8 cellular contexts compared by ENCODE assay signal in the genomic region with DNA sequence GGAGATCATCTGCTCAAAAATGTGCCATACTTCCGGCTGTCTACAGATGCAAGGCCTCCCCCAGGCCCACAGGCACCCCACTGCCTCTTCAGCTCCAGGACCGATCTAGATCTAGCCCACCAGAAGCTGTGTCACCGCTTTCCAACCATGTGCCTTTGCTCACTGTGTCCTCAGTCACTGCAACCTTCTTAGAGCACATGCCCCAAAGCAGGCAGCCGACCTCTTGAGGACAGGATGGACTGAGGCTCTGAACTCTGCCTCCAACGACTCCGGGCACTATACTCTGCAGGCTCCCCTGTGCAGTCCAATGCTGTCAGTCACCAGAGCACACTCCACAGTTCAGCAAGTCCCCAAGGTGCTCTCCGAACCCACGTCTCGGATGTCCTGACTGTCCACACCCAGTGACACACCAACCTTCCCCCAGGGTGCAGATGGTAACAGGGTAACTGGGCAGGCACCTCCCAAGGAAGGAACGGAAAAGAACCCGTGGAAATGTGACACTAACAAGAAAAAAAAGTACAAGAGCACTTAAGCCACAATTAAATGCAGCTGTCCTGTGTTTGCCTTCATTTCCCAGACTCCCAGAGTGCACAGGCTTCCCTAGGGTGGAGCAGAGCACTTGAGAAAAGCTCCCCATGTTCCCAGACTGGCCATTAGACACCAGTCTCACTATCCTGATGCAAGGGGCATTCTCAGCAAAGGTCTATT. TPM values are rescaled to one million over a fixed set of nuclear protein-coding genes. Genes with fewer than 3 reads are reported as not detected.
DNase-seq lines count a peak whose midpoint lies in the region; ATAC-seq and TF ChIP-seq lines count a peak whose summit lies in the region.

No MANE protein-coding gene starts in this region.

- no peak for TF ChIP-seq POLR2A in esophagus muscularis mucosa (IDR thresholded peaks at IDR 0.05; ENCODE audit: low read depth)

- H3K4me1 ChIP-seq in esophagus muscularis mucosa (peaks cover 60 to 81% (median 73%) of the 10 kb centered on the region in 4 donors), skeletal muscle satellite cell (ENCODE audit: control insufficient read depth, insufficient read depth, low read length) (peaks cover 44% of the 10 kb centered on the region)

- peaks cover 81 to 85% (median 82%) of the 10 kb centered on the region in 3 donors for H3K4me1 Mint-ChIP-seq in T-cell

- TF ChIP-seq EP300 in esophagus muscularis mucosa (IDR thresholded peaks at IDR 0.05) = no peak

- H3K4me3 ChIP-seq in HFF-Myc (replicated peaks; ENCODE audit: low read depth, low read length) (peak overlapping the region; percentile 36), esophagus muscularis mucosa (peak overlapping the region in 2 of 4 donors; percentile 12 to 14), skeletal muscle satellite cell (ENCODE audit: low read length) (peak overlapping the region; percentile 39)

- H3K36me3 ChIP-seq in esophagus muscularis mucosa (no peaks in the 10 kb centered on the region), skeletal muscle satellite cell (ENCODE audit: insufficient read depth, low read length) (no peaks in the 10 kb centered on the region)

- intact Hi-C loops in esophagus muscularis mucosa (cut with DNase I) = no loop called here

- peak overlapping the region; percentile 24 for H3K9ac ChIP-seq in skeletal muscle satellite cell (ENCODE audit: low read depth, low read length)

- ATAC-seq in T-cell (replicated peaks in 1 of 4) (peak in 3 of 4 experiments; percentile 8 to 19 (median 10)), GM21619 (IDR thresholded peaks at IDR 0.05; ENCODE audit: unreplicated experiment) (no peak)

- no peak for TF ChIP-seq CTCF in AG09319 (IDR thresholded peaks at IDR 0.05; ENCODE audit: low read depth, low read length)
- TF ChIP-seq CTCF in HFF-Myc (IDR thresholded peaks at IDR 0.05; ENCODE audit: low read depth, low read length, missing control alignments) = no peak
- no peak for TF ChIP-seq CTCF in esophagus muscularis mucosa (IDR thresholded peaks at IDR 0.05)

- H3K36me3 Mint-ChIP-seq in T-cell = peaks cover 3% of the 10 kb centered on the region

- peak overlapping the region; percentile 97 to 98 for H3K27ac Mint-ChIP-seq in T-cell

- no peaks in the 10 kb centered on the region for H3K9me3 ChIP-seq in esophagus muscularis mucosa
- no peaks in the 10 kb centered on the region for H3K9me3 ChIP-seq in skeletal muscle satellite cell (replicated peaks; ENCODE audit: low read length)

- CTCF ChIA-PET in T-cell (lab: Charles Lee) = interaction anchor here (0.6 to 1.4 kb wide), 2 partner anchors 17 to 34 kb away, joined by 3 to 8 read pairs; no protein-coding TSS in a partner anchor

- H3K4me2 ChIP-seq in skeletal muscle satellite cell (ENCODE audit: low read length) = peak overlapping the region; percentile 66

- H3K27me3 ChIP-seq in esophagus muscularis mucosa (no peaks in the 10 kb centered on the region), skeletal muscle satellite cell (ENCODE audit: control insufficient read depth, insufficient read depth, low read length) (no peaks in the 10 kb centered on the region)

- WGBS in esophagus muscularis mucosa = 40% methylated on average over 11 of the region's 11 CpGs

- POLR2A ChIA-PET in T-cell (lab: Charles Lee) = interaction anchor here (0.6 to 1.2 kb wide), 3 partner anchors 8 to 15 kb away, joined by 3 read pairs; no protein-coding TSS in a partner anchor

- H3K4me3 Mint-ChIP-seq in T-cell = peak overlapping the region; percentile 84 to 93 (median 85)

- DNase-seq in AG09319 (ENCODE audit: extremely low read depth, low read depth) (peak; percentile 80), HFF-Myc (ENCODE audit: extremely low read depth, low read depth) (peak; percentile 90), T-cell (peak in 6 of 34 experiments; percentile 6 to 40 (median 21)), esophagus muscularis mucosa (ENCODE audit: extremely low spot score) (no peak), NCI-H446 treated with DMSO at 0.1 percent for 48 hours (lab: John Stamatoyannopoulos, UW) (no peak), cerebellar nuclear complex (lab: John Stamatoyannopoulos, UW) (no peak)

- no peaks in the 10 kb centered on the region for H3K9me3 Mint-ChIP-seq in T-cell

- H3K27me3 Mint-ChIP-seq in T-cell = no peaks in the 10 kb centered on the region

- peak overlapping the region; percentile 39 to 71 (median 59) for H3K27ac ChIP-seq in esophagus muscularis mucosa (replicated peaks in 1 of 4)

RNA-seq across cellular contexts. Expression of gene STK24, which starts 4.8 kb away (rescaled TPM):
- total RNA-seq in T-cell (100 to 1,000 TPM in 4 of 5 donors, 10 to 100 TPM in 1; 92.1 to 143 (median 113) TPM), esophagus muscularis mucosa (100 to 1,000 TPM in 2 of 4 donors, 10 to 100 TPM in 2; 61.9 to 108 (median 96.7) TPM)
- total RNA-seq in skeletal muscle satellite cell (2012; rRNA removed) = 48.5 and 53.5 TPM in 2 replicates

Comparison
In these comparisons a context has a peak if more than half of its experiments do, and no peak if none do; other contexts are left out.
1. DNase-seq: peak in AG09319 (single experiment) and HFF-Myc (single experiment); none in esophagus muscularis mucosa (single experiment), NCI-H446 treated with DMSO at 0.1 percent for 48 hours (single experiment) and cerebellar nuclear complex (0 of 2).